ENCODE assay signal across 11 cellular contexts in the genomic region with DNA sequence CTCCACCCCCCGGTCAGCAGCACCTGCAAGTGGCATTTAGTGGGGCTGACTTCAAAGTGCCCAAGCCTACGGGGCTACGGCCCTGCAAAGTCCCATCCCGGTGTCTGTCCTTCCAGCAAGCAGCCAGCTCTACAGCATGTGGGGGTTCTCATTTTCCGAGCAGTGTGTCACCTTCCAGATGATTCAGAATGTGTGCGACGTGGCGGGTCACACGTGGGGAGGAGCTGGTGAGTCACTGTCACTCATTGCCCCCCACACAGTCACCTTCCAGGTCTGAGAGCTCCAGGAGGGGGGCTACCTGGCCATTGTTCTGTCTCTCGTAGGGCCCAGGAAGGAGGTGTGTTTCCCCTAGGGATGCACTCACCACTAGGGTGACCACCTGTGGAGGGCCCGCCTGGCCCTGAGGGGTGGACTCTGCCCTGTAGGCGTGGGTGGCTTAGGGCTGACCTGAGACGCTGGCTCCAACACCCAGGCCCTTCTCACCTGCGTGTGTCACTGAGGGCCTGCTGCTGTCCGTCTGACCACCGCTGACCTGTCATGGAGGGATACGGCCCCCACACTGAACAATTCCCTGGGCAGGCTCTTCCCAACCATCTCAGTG.
DNase-seq lines count a peak whose midpoint lies in the region; ATAC-seq and TF ChIP-seq lines count a peak whose summit lies in the region.
"Had no signal": no experiment of that assay in that cellular context is flagged by ENCODE, and none has a peak within 500 bp of the region (broad histone marks: within the 10 kb centered on the region; RNA-seq: fewer than 3 reads in every experiment).

No MANE protein-coding gene starts in this region.

- H3K4me3 Mint-ChIP-seq in CD4-positive, alpha-beta memory T cell = peak overlapping the region in 7 of 8 donors; percentile 21 to 89 (median 66)
- no peak overlapping the region for H3K4me3 Mint-ChIP-seq in activated naive CD4-positive, alpha-beta T cell treated with anti-CD3 and anti-CD28 coated beads for 36 hours
- H3K4me3 Mint-ChIP-seq: WTC11 had no signal

- H3K27me3 Mint-ChIP-seq in CD4-positive, alpha-beta memory T cell = no peaks in the 10 kb centered on the region
- H3K27me3 Mint-ChIP-seq in activated naive CD4-positive, alpha-beta T cell treated with anti-CD3 and anti-CD28 coated beads for 36 hours (ENCODE audit: low read depth) = no peaks in the 10 kb centered on the region

- H3K27me3 ChIP-seq in CD4-positive, alpha-beta memory T cell (ENCODE audit: insufficient read depth, low read length) = no peaks in the 10 kb centered on the region
- no peaks in the 10 kb centered on the region for H3K27me3 ChIP-seq in heart right ventricle

- H3K4me1 Mint-ChIP-seq in CD4-positive, alpha-beta memory T cell = peaks cover 66 to 99% (median 88%) of the 10 kb centered on the region in 4 donors
- peaks cover 97% of the 10 kb centered on the region for H3K4me1 Mint-ChIP-seq in activated naive CD4-positive, alpha-beta T cell treated with anti-CD3 and anti-CD28 coated beads for 36 hours (ENCODE audit: low read depth)

- H3K36me3 ChIP-seq in CD4-positive, alpha-beta memory T cell (ENCODE audit: insufficient read depth, low read length) = peaks cover 13% of the 10 kb centered on the region
- no peaks in the 10 kb centered on the region for H3K36me3 ChIP-seq in heart right ventricle

- H3K4me1 ChIP-seq in CD4-positive, alpha-beta memory T cell (ENCODE audit: insufficient read depth, low read length) = peaks cover 100% of the 10 kb centered on the region
- peaks cover 0 to 78% (median 13%) of the 10 kb centered on the region in 9 donors for H3K4me1 ChIP-seq in heart right ventricle

- no peak for ATAC-seq in heart right ventricle
- ATAC-seq: WTC11 had no signal

- H3K27ac ChIP-seq in CD4-positive, alpha-beta memory T cell (ENCODE audit: low read depth, low read length) = peak overlapping the region; percentile 55
- peak overlapping the region in 1 of 10 donors; percentile 12 for H3K27ac ChIP-seq in heart right ventricle

- H3K36me3 Mint-ChIP-seq in CD4-positive, alpha-beta memory T cell = peaks cover under 1 to 46% of the 10 kb centered on the region in 2 donors
- peaks cover 24% of the 10 kb centered on the region for H3K36me3 Mint-ChIP-seq in activated naive CD4-positive, alpha-beta T cell treated with anti-CD3 and anti-CD28 coated beads for 36 hours (ENCODE audit: low read depth)

- H3K9me3 Mint-ChIP-seq in CD4-positive, alpha-beta memory T cell = peaks cover 0 to 6% (median 0%) of the 10 kb centered on the region in 8 donors
- H3K9me3 Mint-ChIP-seq in activated naive CD4-positive, alpha-beta T cell treated with anti-CD3 and anti-CD28 coated beads for 36 hours = peaks cover 5% of the 10 kb centered on the region

- no peak overlapping the region for H3K4me3 ChIP-seq in CD4-positive, alpha-beta memory T cell (ENCODE audit: low read length in 2 of 2)
- no peak overlapping the region for H3K4me3 ChIP-seq in heart right ventricle

- peak in 1 of 5 donors; percentile 83 for DNase-seq in CD4-positive, alpha-beta memory T cell
- DNase-seq in T-helper 22 cell (ENCODE audit: low read depth) (peak; percentile 63), GF-D8 (lab: John Stamatoyannopoulos, UW) (no peak), mucosa of gallbladder (ENCODE audit: low spot score) (no peak), AML-193 (lab: John Stamatoyannopoulos, UW) (no peak), heart right ventricle (no peak)
- DNase-seq in activated naive CD4-positive, alpha-beta T cell treated with anti-CD3 and anti-CD28 coated beads for 36 hours = peak; percentile 89
- DNase-seq in stimulated activated CD4-positive, alpha-beta T cell treated with anti-CD3 and anti-CD28 coated beads, Interleukin-15, amount 100 ng/mL, for 1 hour (ENCODE audit: low read depth in 1 of 2, low spot score in 1 of 2) = peak; percentile 45 to 66
- DNase-seq: MV-4-11, occipital lobe had no signal

- peak overlapping the region; percentile 83 to 97 (median 87) for H3K27ac Mint-ChIP-seq in CD4-positive, alpha-beta memory T cell
- peak overlapping the region; percentile 98 for H3K27ac Mint-ChIP-seq in activated naive CD4-positive, alpha-beta T cell treated with anti-CD3 and anti-CD28 coated beads for 36 hours

- CTCF ChIA-PET in CD4-positive, alpha-beta memory T cell (lab: Charles Lee; ENCODE audit: partially characterized antibody) = interaction anchor here (0.8 to 13.8 kb wide), 9 partner anchors 12 to 128 kb away, joined by 3 to 166 read pairs (median 7); no protein-coding TSS in a partner anchor
- CTCF ChIA-PET in activated naive CD4-positive, alpha-beta T cell treated with anti-CD3 and anti-CD28 coated beads for 36 hours (lab: Charles Lee) = interaction anchor here (0.8 to 6.6 kb wide), 10 partner anchors 9 to 121 kb away, joined by 3 to 64 read pairs (median 4); no protein-coding TSS in a partner anchor

- POLR2A ChIA-PET in CD4-positive, alpha-beta memory T cell (lab: Charles Lee; ENCODE audit: partially characterized antibody) = interaction anchor here (0.7 to 3.7 kb wide), 9 partner anchors 9 to 121 kb away, joined by 5 to 18 read pairs (median 8); no protein-coding TSS in a partner anchor

- 91 to 95% methylated on average over 17 of the region's 17 CpGs for WGBS in heart right ventricle, 2 donors

- no peak for TF ChIP-seq CTCF in heart right ventricle (IDR thresholded peaks at IDR 0.05)

- H3K9me3 ChIP-seq in CD4-positive, alpha-beta memory T cell (ENCODE audit: control insufficient read depth in 1 of 2, low read length in 2 of 2) = no peaks in the 10 kb centered on the region
- no peaks in the 10 kb centered on the region for H3K9me3 ChIP-seq in heart right ventricle

- intact Hi-C loops in CD4-positive, alpha-beta memory T cell (cut with micrococcal nuclease) = loop anchor here (5.0 kb wide), 1 partner anchor 65 kb away; no protein-coding TSS in a partner anchor
- intact Hi-C loops in activated naive CD4-positive, alpha-beta T cell treated with anti-CD3 and anti-CD28 coated beads for 36 hours (cut with micrococcal nuclease) = loop anchor here (1.0 kb wide), 3 partner anchors 8 to 39 kb away; no protein-coding TSS in a partner anchor
- intact Hi-C loops in heart right ventricle (cut with DNase I) = no loop called here

Comparison
In these comparisons a context has a peak if more than half of its experiments do, and no peak if none do; other contexts are left out.
1. DNase-seq: peak in T-helper 22 cell (single experiment), activated naive CD4-positive, alpha-beta T cell treated with anti-CD3 and anti-CD28 coated beads for 36 hours (single experiment) and stimulated activated CD4-positive, alpha-beta T cell treated with anti-CD3 and anti-CD28 coated beads, Interleukin-15, amount 100 ng/mL, for 1 hour (2 of 2); none in GF-D8 (single experiment), mucosa of gallbladder (single experiment), AML-193 (0 of 2) and heart right ventricle (0 of 2).
2. intact Hi-C loops: an anchor here in CD4-positive, alpha-beta memory T cell (5.0 kb wide) and activated naive CD4-positive, alpha-beta T cell treated with anti-CD3 and anti-CD28 coated beads for 36 hours (1.0 kb wide); none called in heart right ventricle.